18 cellular contexts compared by ENCODE assay signal in genomic region chr4:106277140-106277680, GRCh38.
"Had no signal": no experiment of that assay in that cellular context is flagged by ENCODE, and none has a peak within 500 bp of the region (broad histone marks: within the 10 kb centered on the region; RNA-seq: fewer than 3 reads in every experiment).

No MANE protein-coding gene starts in this region.

- DNase-seq: activated CD4-positive, alpha-beta T cell treated with anti-CD3 and anti-CD28 coated beads for 1 hour; activated CD4-positive, alpha-beta T cell treated with anti-CD3 and anti-CD28 coated beads, Interleukin-2, amount 50 U/mL, for 1 hour; activated CD8-positive, alpha-beta T cell treated with anti-CD3 and anti-CD28 coated beads, Interleukin-2, amount 10 ng/mL, durations not matched to agents 7 days and 5 days; effector CD4-positive, alpha-beta T cell; esophagus squamous epithelium; heart right ventricle; islet precursor cell; left cardiac atrium; midbrain; natural killer cell; stimulated activated CD4-positive, alpha-beta T cell treated with anti-CD3 and anti-CD28 coated beads, Interleukin-4, amount 100 ng/mL, for 4 hours; substantia nigra; tibial artery; WERI-Rb-1 had no signal

- H3K4me3 ChIP-seq: esophagus squamous epithelium, heart right ventricle, prostate gland, tibial artery had no signal

- H3K36me3 ChIP-seq: prostate gland, tibial artery, WERI-Rb-1 had no signal

- H3K4me3 Mint-ChIP-seq: activated CD8-positive, alpha-beta T cell treated with anti-CD3 and anti-CD28 coated beads, Interleukin-2, amount 10 ng/mL, durations not matched to agents 7 days and 5 days; activated naive CD8-positive, alpha-beta T cell; activated T-helper 1 cell treated with anti-CD3 and anti-CD28 coated beads, Interleukin-12 subunit alpha, Interleukin-12 subunit beta, Interleukin-2, Interleukin-4 antibody, amounts not matched to agents 30 ng/mL and 10 ng/mL and 1 ng/mL, durations not matched to agents 14 hours and 24 hours and 36 hours; natural killer cell; stimulated activated naive CD8-positive, alpha-beta T cell treated with anti-CD3 and anti-CD28 coated beads, Interleukin-15, Interleukin-2, amounts not matched to agents 100 ng/mL and 50 ng/mL, for 24 hours had no signal

- H3K4me1 ChIP-seq: esophagus squamous epithelium, heart right ventricle, prostate gland had no signal

- H3K9me3 Mint-ChIP-seq: activated T-helper 1 cell treated with anti-CD3 and anti-CD28 coated beads, Interleukin-12 subunit alpha, Interleukin-12 subunit beta, Interleukin-2, Interleukin-4 antibody, amounts not matched to agents 30 ng/mL and 10 ng/mL and 1 ng/mL, durations not matched to agents 14 hours and 24 hours and 36 hours; natural killer cell had no signal

- H3K27ac Mint-ChIP-seq: activated CD8-positive, alpha-beta T cell treated with anti-CD3 and anti-CD28 coated beads, Interleukin-2, amount 10 ng/mL, durations not matched to agents 7 days and 5 days; activated naive CD8-positive, alpha-beta T cell; activated T-helper 1 cell treated with anti-CD3 and anti-CD28 coated beads, Interleukin-12 subunit alpha, Interleukin-12 subunit beta, Interleukin-2, Interleukin-4 antibody, amounts not matched to agents 30 ng/mL and 10 ng/mL and 1 ng/mL, durations not matched to agents 14 hours and 24 hours and 36 hours; natural killer cell; stimulated activated naive CD8-positive, alpha-beta T cell treated with anti-CD3 and anti-CD28 coated beads, Interleukin-15, Interleukin-2, amounts not matched to agents 100 ng/mL and 50 ng/mL, for 24 hours had no signal

- H3K27me3 Mint-ChIP-seq: activated naive CD8-positive, alpha-beta T cell; stimulated activated naive CD8-positive, alpha-beta T cell treated with anti-CD3 and anti-CD28 coated beads, Interleukin-15, Interleukin-2, amounts not matched to agents 100 ng/mL and 50 ng/mL, for 24 hours had no signal

- ATAC-seq: activated CD8-positive, alpha-beta T cell treated with anti-CD3 and anti-CD28 coated beads, Interleukin-2, amount 10 ng/mL, durations not matched to agents 7 days and 5 days; heart right ventricle; left cardiac atrium; natural killer cell had no signal

- H3K27me3 ChIP-seq: esophagus squamous epithelium, heart right ventricle, tibial artery had no signal

- H3K9me3 ChIP-seq: esophagus squamous epithelium, heart right ventricle, prostate gland, tibial artery had no signal

- H3K27ac ChIP-seq: esophagus squamous epithelium, heart right ventricle, prostate gland, tibial artery, WERI-Rb-1 had no signal
